ENCODE assay signal across 1 cellular context in the genomic region with DNA sequence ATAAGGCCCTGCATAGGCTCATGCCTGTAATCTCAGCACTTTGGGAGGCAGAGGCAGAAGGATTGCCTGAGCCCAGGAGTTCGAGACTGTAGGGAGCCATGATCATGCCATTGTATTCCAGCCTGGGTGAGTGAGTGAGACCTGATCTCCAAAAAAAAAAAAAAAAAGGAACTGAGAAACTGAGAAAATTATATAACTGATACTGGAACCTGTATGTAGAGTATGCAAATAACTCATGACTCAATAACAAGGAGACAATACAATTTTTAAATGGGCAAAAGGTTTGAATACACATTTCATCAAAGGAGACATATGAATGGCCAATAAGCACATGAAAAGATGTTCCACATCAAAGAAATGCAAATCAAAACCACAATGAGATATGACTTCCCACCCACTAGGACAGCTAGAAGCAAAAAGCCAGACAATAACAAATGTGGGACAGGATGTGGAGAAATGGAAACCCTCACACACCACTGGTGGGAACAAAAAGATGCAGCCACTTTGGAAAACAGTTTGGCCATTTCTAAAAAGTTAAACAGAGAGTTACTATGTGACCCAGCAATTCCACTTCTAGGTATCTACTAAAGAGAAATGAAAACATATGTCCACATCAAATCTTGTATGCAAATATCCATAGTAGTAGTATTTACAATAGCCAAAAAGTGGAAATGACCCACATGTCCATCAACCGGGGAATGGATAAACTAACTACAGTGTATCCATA.
TF ChIP-seq lines count a peak whose summit lies in the region.

No MANE protein-coding gene starts in this region.

TF ChIP-seq in GM12878, 131 proteins besides CTCF, POLR2A, EP300 and RAD21 (continued from another document):
- TF ChIP-seq, protein P1, sequence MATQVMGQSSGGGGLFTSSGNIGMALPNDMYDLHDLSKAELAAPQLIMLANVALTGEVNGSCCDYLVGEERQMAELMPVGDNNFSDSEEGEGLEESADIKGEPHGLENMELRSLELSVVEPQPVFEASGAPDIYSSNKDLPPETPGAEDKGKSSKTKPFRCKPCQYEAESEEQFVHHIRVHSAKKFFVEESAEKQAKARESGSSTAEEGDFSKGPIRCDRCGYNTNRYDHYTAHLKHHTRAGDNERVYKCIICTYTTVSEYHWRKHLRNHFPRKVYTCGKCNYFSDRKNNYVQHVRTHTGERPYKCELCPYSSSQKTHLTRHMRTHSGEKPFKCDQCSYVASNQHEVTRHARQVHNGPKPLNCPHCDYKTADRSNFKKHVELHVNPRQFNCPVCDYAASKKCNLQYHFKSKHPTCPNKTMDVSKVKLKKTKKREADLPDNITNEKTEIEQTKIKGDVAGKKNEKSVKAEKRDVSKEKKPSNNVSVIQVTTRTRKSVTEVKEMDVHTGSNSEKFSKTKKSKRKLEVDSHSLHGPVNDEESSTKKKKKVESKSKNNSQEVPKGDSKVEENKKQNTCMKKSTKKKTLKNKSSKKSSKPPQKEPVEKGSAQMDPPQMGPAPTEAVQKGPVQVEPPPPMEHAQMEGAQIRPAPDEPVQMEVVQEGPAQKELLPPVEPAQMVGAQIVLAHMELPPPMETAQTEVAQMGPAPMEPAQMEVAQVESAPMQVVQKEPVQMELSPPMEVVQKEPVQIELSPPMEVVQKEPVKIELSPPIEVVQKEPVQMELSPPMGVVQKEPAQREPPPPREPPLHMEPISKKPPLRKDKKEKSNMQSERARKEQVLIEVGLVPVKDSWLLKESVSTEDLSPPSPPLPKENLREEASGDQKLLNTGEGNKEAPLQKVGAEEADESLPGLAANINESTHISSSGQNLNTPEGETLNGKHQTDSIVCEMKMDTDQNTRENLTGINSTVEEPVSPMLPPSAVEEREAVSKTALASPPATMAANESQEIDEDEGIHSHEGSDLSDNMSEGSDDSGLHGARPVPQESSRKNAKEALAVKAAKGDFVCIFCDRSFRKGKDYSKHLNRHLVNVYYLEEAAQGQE (IDR thresholded peaks at IDR 0.05; ENCODE audit: low read depth, low read length): no peak
- TF ChIP-seq WRNIP1 (IDR thresholded peaks at IDR 0.05; ENCODE audit: borderline replicate concordance, low read depth, low read length) (no peak), YBX1 (IDR thresholded peaks at IDR 0.05) (no peak), FOXK2 (IDR thresholded peaks at IDR 0.05) (no peak), ZNF384 (IDR thresholded peaks at IDR 0.05; ENCODE audit: borderline replicate concordance, low read depth, low read length) (peak; percentile 93), CHD4 (IDR thresholded peaks at IDR 0.05) (no peak), EGR1 (IDR thresholded peaks at IDR 0.05; ENCODE audit: borderline replicate concordance in 1 of 2, low read depth in 2 of 2, low read length in 2 of 2) (no peak), NFYA (IDR thresholded peaks at IDR 0.05; ENCODE audit: borderline replicate concordance, low read depth, low read length) (no peak), HDAC2 (IDR thresholded peaks at IDR 0.05) (no peak), ASH2L (IDR thresholded peaks at IDR 0.05; ENCODE audit: borderline replicate concordance, low read depth) (no peak), RB1 (IDR thresholded peaks at IDR 0.05; ENCODE audit: borderline replicate concordance) (no peak), ZNF274 (IDR thresholded peaks at IDR 0.05; ENCODE audit: insufficient read depth, insufficient read length) (no peak), JUND (IDR thresholded peaks at IDR 0.05; ENCODE audit: low read depth, low read length) (no peak), EED (IDR thresholded peaks at IDR 0.05; ENCODE audit: low read depth) (peak; percentile 84), TAF1 (IDR thresholded peaks at IDR 0.05; ENCODE audit: borderline replicate concordance, low read depth, low read length) (no peak), MTA2 (IDR thresholded peaks at IDR 0.05; ENCODE audit: low read depth) (peak; percentile 88), PAX8 (IDR thresholded peaks at IDR 0.05) (no peak)
- TF ChIP-seq, protein P2, sequence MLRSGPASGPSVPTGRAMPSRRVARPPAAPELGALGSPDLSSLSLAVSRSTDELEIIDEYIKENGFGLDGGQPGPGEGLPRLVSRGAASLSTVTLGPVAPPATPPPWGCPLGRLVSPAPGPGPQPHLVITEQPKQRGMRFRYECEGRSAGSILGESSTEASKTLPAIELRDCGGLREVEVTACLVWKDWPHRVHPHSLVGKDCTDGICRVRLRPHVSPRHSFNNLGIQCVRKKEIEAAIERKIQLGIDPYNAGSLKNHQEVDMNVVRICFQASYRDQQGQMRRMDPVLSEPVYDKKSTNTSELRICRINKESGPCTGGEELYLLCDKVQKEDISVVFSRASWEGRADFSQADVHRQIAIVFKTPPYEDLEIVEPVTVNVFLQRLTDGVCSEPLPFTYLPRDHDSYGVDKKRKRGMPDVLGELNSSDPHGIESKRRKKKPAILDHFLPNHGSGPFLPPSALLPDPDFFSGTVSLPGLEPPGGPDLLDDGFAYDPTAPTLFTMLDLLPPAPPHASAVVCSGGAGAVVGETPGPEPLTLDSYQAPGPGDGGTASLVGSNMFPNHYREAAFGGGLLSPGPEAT (IDR thresholded peaks at IDR 0.05; ENCODE audit: low read depth): peak; percentile 87; the same call in 1 of the 2 replicates
- TF ChIP-seq, protein P3, sequence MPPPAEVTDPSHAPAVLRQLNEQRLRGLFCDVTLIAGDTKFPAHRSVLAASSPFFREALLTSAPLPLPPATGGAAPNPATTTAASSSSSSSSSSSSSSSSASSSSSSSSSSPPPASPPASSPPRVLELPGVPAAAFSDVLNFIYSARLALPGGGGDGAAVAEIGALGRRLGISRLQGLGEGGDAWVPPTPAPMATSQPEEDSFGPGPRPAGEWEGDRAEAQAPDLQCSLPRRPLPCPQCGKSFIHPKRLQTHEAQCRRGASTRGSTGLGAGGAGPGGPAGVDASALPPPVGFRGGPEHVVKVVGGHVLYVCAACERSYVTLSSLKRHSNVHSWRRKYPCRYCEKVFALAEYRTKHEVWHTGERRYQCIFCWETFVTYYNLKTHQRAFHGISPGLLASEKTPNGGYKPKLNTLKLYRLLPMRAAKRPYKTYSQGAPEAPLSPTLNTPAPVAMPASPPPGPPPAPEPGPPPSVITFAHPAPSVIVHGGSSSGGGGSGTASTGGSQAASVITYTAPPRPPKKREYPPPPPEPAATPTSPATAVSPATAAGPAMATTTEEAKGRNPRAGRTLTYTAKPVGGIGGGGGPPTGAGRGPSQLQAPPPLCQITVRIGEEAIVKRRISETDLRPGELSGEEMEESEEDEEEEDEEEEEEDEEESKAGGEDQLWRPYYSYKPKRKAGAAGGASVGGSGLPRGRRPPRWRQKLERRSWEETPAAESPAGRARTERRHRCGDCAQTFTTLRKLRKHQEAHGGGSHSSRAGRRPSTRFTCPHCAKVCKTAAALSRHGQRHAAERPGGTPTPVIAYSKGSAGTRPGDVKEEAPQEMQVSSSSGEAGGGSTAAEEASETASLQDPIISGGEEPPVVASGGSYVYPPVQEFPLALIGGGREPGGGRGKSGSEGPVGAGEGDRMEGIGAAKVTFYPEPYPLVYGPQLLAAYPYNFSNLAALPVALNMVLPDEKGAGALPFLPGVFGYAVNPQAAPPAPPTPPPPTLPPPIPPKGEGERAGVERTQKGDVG (CRISPR knock-in tag; IDR thresholded peaks at IDR 0.05): no peak
- TF ChIP-seq, protein P4, sequence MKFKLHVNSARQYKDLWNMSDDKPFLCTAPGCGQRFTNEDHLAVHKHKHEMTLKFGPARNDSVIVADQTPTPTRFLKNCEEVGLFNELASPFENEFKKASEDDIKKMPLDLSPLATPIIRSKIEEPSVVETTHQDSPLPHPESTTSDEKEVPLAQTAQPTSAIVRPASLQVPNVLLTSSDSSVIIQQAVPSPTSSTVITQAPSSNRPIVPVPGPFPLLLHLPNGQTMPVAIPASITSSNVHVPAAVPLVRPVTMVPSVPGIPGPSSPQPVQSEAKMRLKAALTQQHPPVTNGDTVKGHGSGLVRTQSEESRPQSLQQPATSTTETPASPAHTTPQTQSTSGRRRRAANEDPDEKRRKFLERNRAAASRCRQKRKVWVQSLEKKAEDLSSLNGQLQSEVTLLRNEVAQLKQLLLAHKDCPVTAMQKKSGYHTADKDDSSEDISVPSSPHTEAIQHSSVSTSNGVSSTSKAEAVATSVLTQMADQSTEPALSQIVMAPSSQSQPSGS (IDR thresholded peaks at IDR 0.05; ENCODE audit: low read length): peak; percentile 75
